Comparison of ENCODE assay signal across 9 cellular contexts in genomic region chr19:11964496-11964857, GRCh38. TPM values are rescaled to one million over a fixed set of nuclear protein-coding genes. Genes with fewer than 3 reads are reported as not detected.
DNase-seq lines count a peak whose midpoint lies in the region; ATAC-seq and TF ChIP-seq lines count a peak whose summit lies in the region.
"Had no signal": no experiment of that assay in that cellular context is flagged by ENCODE, and none has a peak within 500 bp of the region (broad histone marks: within the 10 kb centered on the region; RNA-seq: fewer than 3 reads in every experiment).

No MANE protein-coding gene starts in this region.

- peak overlapping the region; percentile 65 for H3K4me3 ChIP-seq in SK-N-SH (ENCODE audit: low read depth in 2 of 2, low read length in 1 of 2)
- peak overlapping the region; percentile 52 to 84 for H3K4me3 ChIP-seq in gastroesophageal sphincter
- no peak overlapping the region for H3K4me3 ChIP-seq in trophoblast cell (ENCODE audit: low read depth, low read length)
- H3K4me3 ChIP-seq: A549 had no signal

- H3K4me1 ChIP-seq in SK-N-SH (ENCODE audit: control insufficient read depth in 1 of 2, insufficient read depth in 2 of 2, low read depth in 1 of 2, low read length in 1 of 2), result peaks cover 0 to 7% of the 10 kb centered on the region in 2 experiments; a peak in 1 of 4 replicates
- H3K4me1 ChIP-seq in gastroesophageal sphincter, result peaks cover 0 to 28% (median 12%) of the 10 kb centered on the region in 3 donors
- H3K4me1 ChIP-seq in trophoblast cell (ENCODE audit: control insufficient read depth in 1 of 2, insufficient read depth in 2 of 2, low read length in 2 of 2), result peaks cover 4 to 7% of the 10 kb centered on the region in 2 experiments
- H3K4me1 ChIP-seq: A549 had no signal

- TF ChIP-seq EP300 in SK-N-SH (IDR thresholded peaks at IDR 0.05; ENCODE audit: borderline replicate concordance in 1 of 2, low read depth in 1 of 2, low read length in 1 of 2), result no peak
- no peak for TF ChIP-seq EP300 in gastroesophageal sphincter (IDR thresholded peaks at IDR 0.05)

- no peaks in the 10 kb centered on the region for H3K9me2 ChIP-seq in SK-N-SH

- H2BK5ac ChIP-seq in trophoblast cell (ENCODE audit: low read depth, low read length, poor library complexity), result no peak overlapping the region

- H2AFZ ChIP-seq in SK-N-SH (ENCODE audit: low read depth), result peak overlapping the region; percentile 77
- peak overlapping the region; percentile 54 for H2AFZ ChIP-seq in trophoblast cell (ENCODE audit: insufficient read depth, low read length, poor library complexity)

- TF ChIP-seq CTCF in SK-N-SH (IDR thresholded peaks at IDR 0.05), result peak; percentile 27
- TF ChIP-seq CTCF in gastroesophageal sphincter (IDR thresholded peaks at IDR 0.05), result peak in 3 of 4 experiments; percentile 24 to 39 (median 38)

- 27% methylated on average over 5 of the region's 8 CpGs for WGBS in SK-N-SH (ENCODE audit: low lambda C conversion rate)
- 0 to 4% methylated on average over 2 to 5 of the region's 8 CpGs for WGBS in gastroesophageal sphincter (ENCODE audit: low coverage in 1 of 2), 2 donors
- no CpG with 5 or more reads among the region's 8 CpGs for WGBS in trophoblast cell (ENCODE audit: extremely low coverage, insufficient coverage, insufficient read length)

- no peaks in the 10 kb centered on the region for H3K79me2 ChIP-seq in SK-N-SH (ENCODE audit: insufficient read depth)
- H3K79me2 ChIP-seq in trophoblast cell (ENCODE audit: control insufficient read depth, insufficient read depth, low read length, poor library complexity), result no peaks in the 10 kb centered on the region

- H3K9me3 ChIP-seq in SK-N-SH (no peaks in the 10 kb centered on the region), gastroesophageal sphincter (no peaks in the 10 kb centered on the region), trophoblast cell (ENCODE audit: insufficient read depth, low read depth, low read length) (no peaks in the 10 kb centered on the region)
- H3K9me3 ChIP-seq: A549 had no signal

- CTCF ChIA-PET in SK-N-SH (lab: Yijun Ruan, JAX), result interaction anchor here (0.6 to 7.8 kb wide), 24 partner anchors 10 to 186 kb away, joined by 3 to 123 read pairs (median 4); partner anchors contain the start of genes ZNF20, ZNF433, ZNF491 and ZNF700

- H2BK120ac ChIP-seq in trophoblast cell (ENCODE audit: insufficient read depth, low read length, poor library complexity), result no peak overlapping the region

- ATAC-seq in gastroesophageal sphincter (peak; percentile 58), HG03378 (IDR thresholded peaks at IDR 0.05; ENCODE audit: unreplicated experiment) (no peak)
- ATAC-seq: A549 had no signal

- H4K91ac ChIP-seq in trophoblast cell (ENCODE audit: low read depth, low read length), result no peak overlapping the region

- H3K36me3 ChIP-seq in SK-N-SH (replicated peaks in 1 of 2; ENCODE audit: control insufficient read depth in 1 of 2, insufficient read depth in 2 of 2, low read length in 1 of 2) (no peaks in the 10 kb centered on the region), gastroesophageal sphincter (no peaks in the 10 kb centered on the region), trophoblast cell (ENCODE audit: control insufficient read depth in 1 of 2, insufficient read depth in 2 of 2, low read length in 2 of 2) (no peaks in the 10 kb centered on the region)

- H4K12ac ChIP-seq in trophoblast cell (ENCODE audit: low read depth, low read length), result peak overlapping the region; percentile 77

- H2BK12ac ChIP-seq in trophoblast cell (ENCODE audit: low read length), result peak overlapping the region; percentile 29

- H3K27me3 ChIP-seq in SK-N-SH (ENCODE audit: insufficient read depth) (no peaks in the 10 kb centered on the region), gastroesophageal sphincter (no peaks in the 10 kb centered on the region), trophoblast cell (ENCODE audit: insufficient read depth, low read length) (no peaks in the 10 kb centered on the region)

- TF ChIP-seq POLR2A in gastroesophageal sphincter (IDR thresholded peaks at IDR 0.05), result no peak

- H3K9ac ChIP-seq in SK-N-SH, result no peak overlapping the region
- H3K9ac ChIP-seq in trophoblast cell (ENCODE audit: low read length), result no peak overlapping the region

- TF ChIP-seq RAD21 in SK-N-SH (IDR thresholded peaks at IDR 0.05; ENCODE audit: low read length), result no peak; the same call in 1 of the 2 replicates

- POLR2A ChIA-PET in SK-N-SH (lab: Yijun Ruan, JAX), result interaction anchor here (0.5 to 2.5 kb wide), 9 partner anchors 9 to 675 kb away, joined by 3 to 12 read pairs (median 4); partner anchors contain the start of genes ZNF20, ZNF491 and ZNF878

- peaks cover 5% of the 10 kb centered on the region for H3K79me1 ChIP-seq in trophoblast cell (ENCODE audit: low read length)

- H4K20me1 ChIP-seq in SK-N-SH (ENCODE audit: insufficient read depth), result no peaks in the 10 kb centered on the region

- no peak overlapping the region for H3K4ac ChIP-seq in trophoblast cell (ENCODE audit: low read depth, low read length)

- peaks cover 5% of the 10 kb centered on the region for H3F3A ChIP-seq in SK-N-SH (replicated peaks; ENCODE audit: insufficient read depth)

- no peak overlapping the region for H3K14ac ChIP-seq in trophoblast cell (ENCODE audit: low read length)

- no peak overlapping the region for H3K18ac ChIP-seq in trophoblast cell (ENCODE audit: low read length)

- H2AK5ac ChIP-seq in trophoblast cell (ENCODE audit: low read length), result peak overlapping the region; percentile 70

- DNase-seq in NCI-H1092 (lab: John Stamatoyannopoulos, UW) (peak; percentile 36), NCI-H1092 treated with DMSO at 0.1 percent for 48 hours (lab: John Stamatoyannopoulos, UW) (no peak), SK-N-SH (peak; percentile 53), trophoblast cell (no peak), GM19238 (ENCODE audit: insufficient read length, low spot score) (no peak), HPDE6-E6E7 (ENCODE audit: extremely low spot score) (no peak)

- H3K4me2 ChIP-seq in SK-N-SH (peak overlapping the region; percentile 74), trophoblast cell (ENCODE audit: low read length) (peak overlapping the region; percentile 82)
- H3K4me2 ChIP-seq: A549 had no signal

- H3K27ac ChIP-seq in SK-N-SH (ENCODE audit: low read depth in 2 of 2, low read length in 1 of 2) (peak overlapping the region in 1 of 2 experiments; percentile 56; a peak in 1 of 4 replicates), gastroesophageal sphincter (peak overlapping the region; percentile 76 to 99 (median 96)), trophoblast cell (ENCODE audit: low read depth, low read length) (peak overlapping the region; percentile 60)
- H3K27ac ChIP-seq: A549 had no signal

- no peak overlapping the region for H3K23ac ChIP-seq in trophoblast cell (ENCODE audit: low read length)

- H4K8ac ChIP-seq in trophoblast cell (ENCODE audit: low read depth, low read length), result peak overlapping the region; percentile 84

TF ChIP-seq in SK-N-SH, 30 proteins besides CTCF, POLR2A, EP300 and RAD21:
- TF ChIP-seq SMC3 (IDR thresholded peaks at IDR 0.05; ENCODE audit: low read depth, low read length) (peak; percentile 33), GABPA (IDR thresholded peaks at IDR 0.05; ENCODE audit: low read depth) (no peak)

RNA-seq across cellular contexts. Expression of gene ZNF763, which starts 0.4 kb away (rescaled TPM):
- 0.55 and 0.72 TPM in 2 replicates for polyA plus RNA-seq in SK-N-SH (2012; rRNA removed)
- 0.72 and 0.86 TPM in 2 replicates for polyA plus RNA-seq in SK-N-SH (2012; cell fraction: cytosol; rRNA removed)
- 1.2 and 2.5 TPM in 2 replicates for polyA plus RNA-seq in SK-N-SH (2012; cell fraction: nucleus; rRNA removed)
- total RNA-seq in gastroesophageal sphincter, result 1 to 10 TPM; 4.5 to 8.1 (median 5.1) TPM
- polyA plus RNA-seq in trophoblast cell (2013), result 1.9 and 2.1 TPM in 2 replicates
- polyA plus RNA-seq: A549 had no signal

RNA-seq across cellular contexts. Expression of gene ZNF700, which starts 39.6 kb away (rescaled TPM):
- 3.5 and 4.4 TPM in 2 replicates for polyA plus RNA-seq in SK-N-SH (2012; rRNA removed)
- 2.7 and 3.0 TPM in 2 replicates for polyA plus RNA-seq in SK-N-SH (2012; cell fraction: cytosol; rRNA removed)
- polyA plus RNA-seq in SK-N-SH (2012; cell fraction: nucleus; rRNA removed), result 17.6 and 24.2 TPM in 2 replicates
- total RNA-seq in gastroesophageal sphincter, result 10 to 100 TPM in 3 of 4 donors, 1 to 10 TPM in 1; 7.1 to 19.6 (median 11.4) TPM
- 4.1 and 4.2 TPM in 2 replicates for polyA plus RNA-seq in trophoblast cell (2013)

Comparison
In these comparisons a context has a peak if more than half of its experiments do, and no peak if none do; other contexts are left out.
1. DNase-seq: peak in NCI-H1092 (single experiment) and SK-N-SH (single experiment); none in NCI-H1092 treated with DMSO at 0.1 percent for 48 hours (single experiment), trophoblast cell (0 of 2), GM19238 (single experiment) and HPDE6-E6E7 (single experiment).